Comparison of ENCODE assay signal across 20 cellular contexts in the genomic region with DNA sequence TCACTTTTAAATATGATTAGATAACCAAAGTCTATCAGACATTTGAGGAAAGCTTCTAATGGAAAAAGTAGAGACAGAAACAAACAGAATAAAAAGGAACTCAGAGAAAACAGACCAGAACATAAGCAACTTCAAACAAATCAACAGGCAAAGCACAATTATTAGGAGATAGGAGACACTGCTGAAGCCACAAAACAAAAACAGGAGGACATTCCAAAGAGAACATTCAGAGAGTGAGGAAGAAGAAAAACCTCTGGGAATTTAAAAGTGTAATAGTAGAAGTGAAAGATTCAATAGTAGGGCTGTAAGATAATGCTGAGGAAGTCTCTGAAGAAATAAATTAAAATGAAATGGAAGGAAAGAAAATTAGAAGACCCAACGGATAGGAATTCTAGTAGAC.
"Had no signal": no experiment of that assay in that cellular context is flagged by ENCODE, and none has a peak within 500 bp of the region (broad histone marks: within the 10 kb centered on the region; RNA-seq: fewer than 3 reads in every experiment).

No MANE protein-coding gene starts in this region.

- H3K4me1 ChIP-seq: adrenal gland, heart right ventricle, left lung, prostate gland, transverse colon, uterus had no signal

- H3K36me3 ChIP-seq: adrenal gland, heart right ventricle, left lung, neutrophil, ovary, prostate gland, transverse colon, uterus had no signal

- H3K27me3 ChIP-seq: adrenal gland, ovary had no signal

- H3K4me3 ChIP-seq: adrenal gland, heart right ventricle, left lung, lung, ovary, prostate gland, skin epidermis, transverse colon, uterus had no signal

- ATAC-seq: activated CD8-positive, alpha-beta T cell treated with anti-CD3 and anti-CD28 coated beads, Interleukin-2, amount 10 ng/mL, durations not matched to agents 7 days and 5 days; heart right ventricle; left lung; stimulated activated memory B cell treated with anti-CD40 and anti-IgM and Interleukin-4, amounts not matched to agents 10 μg/mL and 1 μg/mL and 100 μg/mL, for 72 hours; T-cell had no signal

- H3K27ac ChIP-seq: adrenal gland, epithelial cell of prostate, heart right ventricle, left lung, neutrophil, ovary, prostate gland, skin epidermis, transverse colon, uterus had no signal

- H3K9me3 ChIP-seq: adrenal gland, heart right ventricle, left lung, neutrophil, ovary, prostate gland, transverse colon, uterus had no signal

- DNase-seq: activated CD4-positive, alpha-beta T cell treated with anti-CD3 and anti-CD28 coated beads for 1 hour; activated CD4-positive, alpha-beta T cell treated with anti-CD3 and anti-CD28 coated beads, Interleukin-2, amount 50 U/mL, for 1 hour; activated CD8-positive, alpha-beta T cell treated with anti-CD3 and anti-CD28 coated beads, Interleukin-2, amount 10 ng/mL, durations not matched to agents 7 days and 5 days; activated gamma-delta T cell treated with Interleukin-2 at 50 U/mL for 16 hours; activated T-cell treated with anti-CD3 and anti-CD28 coated beads, Interleukin-2, amount 50 U/mL, for 1 hour; adrenal gland; heart right ventricle; kidney; left lung; ovary; stimulated activated CD4-positive, alpha-beta T cell treated with anti-CD3 and anti-CD28 coated beads, Interleukin-2, amount 100 ng/mL, for 24 hours; T-cell; transverse colon; uterus had no signal
